ENCODE assay signal across 21 cellular contexts in the genomic region with DNA sequence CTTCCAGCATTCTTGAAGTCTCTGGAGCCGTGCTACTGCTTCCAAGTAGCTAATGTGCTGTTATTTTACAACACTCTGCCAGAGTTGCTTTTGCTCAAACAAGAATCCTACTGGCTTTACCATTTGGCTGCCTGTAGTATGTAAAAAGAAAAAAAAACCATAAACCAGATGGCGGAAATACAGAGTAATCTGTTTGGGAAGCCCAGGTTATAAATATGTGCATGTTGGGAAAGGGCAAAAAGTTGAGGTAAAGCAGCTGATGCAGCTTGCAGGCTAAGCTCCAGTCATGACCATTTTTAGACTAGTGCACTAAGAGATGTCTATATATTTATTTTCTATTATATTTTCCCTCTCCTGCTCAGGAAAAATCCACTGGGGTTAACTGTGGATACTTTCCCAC.
A peak's percentile ranks its signal among the peaks of the same experiment; 100 is the strongest.
DNase-seq lines count a peak whose midpoint lies in the region; ATAC-seq and TF ChIP-seq lines count a peak whose summit lies in the region.
"Had no signal": no experiment of that assay in that cellular context is flagged by ENCODE, and none has a peak within 500 bp of the region (broad histone marks: within the 10 kb centered on the region; RNA-seq: fewer than 3 reads in every experiment).

No MANE protein-coding gene starts in this region.

- DNase-seq in DMS 273 (lab: John Stamatoyannopoulos, UW; ENCODE audit: unreplicated experiment) = peak; percentile 19
- DNase-seq in DMS 273 treated with DMSO at 0.1 percent for 48 hours (lab: John Stamatoyannopoulos, UW) = no peak
- DNase-seq in fibroblast of villous mesenchyme (ENCODE audit: low read depth) = peak; percentile 89
- no peak for DNase-seq in uterus
- no peak for DNase-seq in coronary artery (ENCODE audit: low spot score)
- DNase-seq in Peyer's patch = no peak
- DNase-seq: CD8-positive, alpha-beta memory T cell; DMS79; H7; MM.1S; NCI-H1048; NCI-H1436; NCI-H2029; NCI-H524 treated with DMSO at 0.1 percent for 48 hours; NCI-H82; SJCRH30 had no signal

- ATAC-seq in GM19395 (IDR thresholded peaks at IDR 0.05; ENCODE audit: unreplicated experiment) = no peak
- ATAC-seq: K562 had no signal

- no peak for TF ChIP-seq CTCF in fibroblast of villous mesenchyme (IDR thresholded peaks at IDR 0.05; ENCODE audit: insufficient read depth, low read depth, low read length)
- TF ChIP-seq CTCF in uterus (IDR thresholded peaks at IDR 0.05) = no peak
- no peak for TF ChIP-seq CTCF in coronary artery (IDR thresholded peaks at IDR 0.05)
- TF ChIP-seq CTCF in Peyer's patch (IDR thresholded peaks at IDR 0.05) = no peak

- H3K27me3 ChIP-seq in muscle layer of colon (ENCODE audit: control insufficient read depth in 1 of 2, insufficient read depth in 2 of 2, low read length in 2 of 2) (no peaks in the 10 kb centered on the region), uterus (no peaks in the 10 kb centered on the region), Peyer's patch (no peaks in the 10 kb centered on the region)
- H3K27me3 ChIP-seq: SJCRH30 had no signal

- H3K4me1 ChIP-seq in muscle layer of colon (ENCODE audit: insufficient read depth, low read length) (peaks cover 45% of the 10 kb centered on the region), uterus (peaks cover 0 to 3% of the 10 kb centered on the region in 2 donors), Peyer's patch (no peaks in the 10 kb centered on the region)
- H3K4me1 ChIP-seq: SJCRH30 had no signal

- TF ChIP-seq POLR2A in uterus (IDR thresholded peaks at IDR 0.05) = no peak
- no peak for TF ChIP-seq POLR2A in Peyer's patch (IDR thresholded peaks at IDR 0.05)

- no peak overlapping the region for H3K9ac ChIP-seq in muscle layer of colon (ENCODE audit: low read length)

- peak overlapping the region; percentile 83 for H3K27ac ChIP-seq in muscle layer of colon (ENCODE audit: low read depth, low read length)
- H3K27ac ChIP-seq in uterus = peak overlapping the region; percentile 41 to 51
- H3K27ac ChIP-seq in coronary artery = no peak overlapping the region
- peak overlapping the region in 1 of 4 donors; percentile 27 for H3K27ac ChIP-seq in Peyer's patch
- H3K27ac ChIP-seq: 22Rv1, C4-2B, SJCRH30 had no signal

- intact Hi-C loops in uterus (cut with DNase I; ENCODE audit: low total_unique reads) = no loop called here

- H3K4me3 ChIP-seq in fibroblast of villous mesenchyme (ENCODE audit: low read depth, low read length) (no peak overlapping the region), muscle layer of colon (ENCODE audit: low read depth in 1 of 2, low read length in 2 of 2) (no peak overlapping the region), uterus (no peak overlapping the region), coronary artery (no peak overlapping the region), Peyer's patch (no peak overlapping the region)
- H3K4me3 ChIP-seq: K562, SJCRH30 had no signal

- H3K36me3 ChIP-seq in muscle layer of colon (ENCODE audit: insufficient read depth, low read length) (no peaks in the 10 kb centered on the region), uterus (no peaks in the 10 kb centered on the region), Peyer's patch (no peaks in the 10 kb centered on the region)
- H3K36me3 ChIP-seq: SJCRH30 had no signal

- H3K9me3 ChIP-seq in muscle layer of colon (ENCODE audit: low read length) = no peaks in the 10 kb centered on the region
- H3K9me3 ChIP-seq in uterus = no peaks in the 10 kb centered on the region
- no peaks in the 10 kb centered on the region for H3K9me3 ChIP-seq in Peyer's patch
- H3K9me3 ChIP-seq: SJCRH30 had no signal

Comparison
In these comparisons a context has a peak if more than half of its experiments do, and no peak if none do; other contexts are left out.
1. DNase-seq: peak in DMS 273 (single experiment) and fibroblast of villous mesenchyme (single experiment); none in DMS 273 treated with DMSO at 0.1 percent for 48 hours (single experiment), uterus (0 of 2), coronary artery (single experiment) and Peyer's patch (0 of 3).
2. H3K27ac ChIP-seq: peak in muscle layer of colon (single experiment) and uterus (2 of 2); none in coronary artery (0 of 2).